ENCODE assay signal across 8 cellular contexts in the genomic region with DNA sequence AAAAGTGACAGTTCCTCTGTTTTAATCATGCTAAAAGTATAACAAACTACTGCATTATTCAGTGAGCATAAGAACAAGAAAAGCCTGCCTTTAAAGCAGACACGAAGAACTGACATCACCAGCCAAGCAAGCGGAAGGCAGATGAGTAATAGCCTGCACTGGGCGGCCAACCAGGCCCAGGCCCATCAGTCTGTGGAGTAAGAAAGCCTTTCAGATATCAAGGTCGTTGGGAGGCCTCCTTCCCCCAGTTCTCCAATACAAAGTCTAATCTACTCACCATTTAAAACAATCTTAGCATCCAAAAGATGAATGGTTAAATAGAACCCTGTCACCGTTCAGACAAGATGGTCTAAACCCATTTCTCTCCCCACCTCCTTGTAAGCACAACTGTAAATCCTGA.
DNase-seq lines count a peak whose midpoint lies in the region; TF ChIP-seq lines count a peak whose summit lies in the region.

No MANE protein-coding gene starts in this region.

- H3K9me3 Mint-ChIP-seq in CD4-positive, alpha-beta memory T cell = no peaks in the 10 kb centered on the region

- H3K9ac ChIP-seq in muscle layer of colon (ENCODE audit: low read length) = peak overlapping the region; percentile 11

- H3K27me3 Mint-ChIP-seq in CD4-positive, alpha-beta memory T cell = no peaks in the 10 kb centered on the region

- no peak overlapping the region for H3K4me3 Mint-ChIP-seq in CD4-positive, alpha-beta memory T cell

- intact Hi-C loops in CD4-positive, alpha-beta memory T cell (cut with micrococcal nuclease) = no loop called here

- DNase-seq in GM10248 (ENCODE audit: extremely low spot score) (peak; percentile 45), NCI-H2227 (lab: John Stamatoyannopoulos, UW; ENCODE audit: unreplicated experiment) (peak; percentile 41), epithelial cell of prostate (ENCODE audit: low read depth, low spot score) (peak; percentile 43), SHP77 treated with DMSO at 0.1 percent for 48 hours (lab: John Stamatoyannopoulos, UW) (no peak), SW480 (ENCODE audit: low spot score) (no peak)
- no peak for DNase-seq in activated CD4-positive, alpha-beta T cell treated with anti-CD3 and anti-CD28 coated beads, Interleukin-2, amount 50 U/mL, for 1 hour
- DNase-seq in CD4-positive, alpha-beta memory T cell = no peak

- no peaks in the 10 kb centered on the region for H3K36me3 Mint-ChIP-seq in CD4-positive, alpha-beta memory T cell

- no peaks in the 10 kb centered on the region for H3K27me3 ChIP-seq in muscle layer of colon (ENCODE audit: control insufficient read depth in 1 of 2, insufficient read depth in 2 of 2, low read length in 2 of 2)
- H3K27me3 ChIP-seq in CD4-positive, alpha-beta memory T cell (ENCODE audit: insufficient read depth, low read length) = no peaks in the 10 kb centered on the region

- peaks cover 0 to 3% (median 0%) of the 10 kb centered on the region in 4 donors for H3K4me1 Mint-ChIP-seq in CD4-positive, alpha-beta memory T cell

- CTCF ChIA-PET in GM10248 (lab: Yijun Ruan, JAX) = interaction anchor here (1.3 to 4.2 kb wide), 2 partner anchors 9 to 90 kb away, joined by 3 to 18 read pairs; a partner anchor contains a TSS
- CTCF ChIA-PET in CD4-positive, alpha-beta memory T cell (lab: Charles Lee; ENCODE audit: partially characterized antibody) = no interaction called here

- H3K27ac Mint-ChIP-seq in CD4-positive, alpha-beta memory T cell = no peak overlapping the region

- no peaks in the 10 kb centered on the region for H3K9me3 ChIP-seq in muscle layer of colon (ENCODE audit: low read length)
- H3K9me3 ChIP-seq in CD4-positive, alpha-beta memory T cell (ENCODE audit: control insufficient read depth in 1 of 2, low read length in 2 of 2) = no peaks in the 10 kb centered on the region

- peaks cover 60% of the 10 kb centered on the region for H3K4me1 ChIP-seq in muscle layer of colon (ENCODE audit: insufficient read depth, low read length)
- H3K4me1 ChIP-seq in CD4-positive, alpha-beta memory T cell (ENCODE audit: insufficient read depth, low read length) = no peaks in the 10 kb centered on the region

- POLR2A ChIA-PET in GM10248 (lab: Yijun Ruan, JAX) = no interaction called here
- POLR2A ChIA-PET in CD4-positive, alpha-beta memory T cell (lab: Charles Lee; ENCODE audit: partially characterized antibody) = no interaction called here

- no peak overlapping the region for H3K4me3 ChIP-seq in muscle layer of colon (ENCODE audit: low read depth in 1 of 2, low read length in 2 of 2)
- no peak overlapping the region for H3K4me3 ChIP-seq in CD4-positive, alpha-beta memory T cell (ENCODE audit: low read length in 2 of 2)

- H3K27ac ChIP-seq in epithelial cell of prostate (peak overlapping the region; percentile 86), muscle layer of colon (ENCODE audit: low read depth, low read length) (peak overlapping the region; percentile 83)
- no peak overlapping the region for H3K27ac ChIP-seq in CD4-positive, alpha-beta memory T cell (ENCODE audit: low read depth, low read length)

- no peaks in the 10 kb centered on the region for H3K36me3 ChIP-seq in muscle layer of colon (ENCODE audit: insufficient read depth, low read length)
- H3K36me3 ChIP-seq in CD4-positive, alpha-beta memory T cell (ENCODE audit: insufficient read depth, low read length) = no peaks in the 10 kb centered on the region

- no peak for TF ChIP-seq CTCF in GM10248 (IDR thresholded peaks at IDR 0.05; ENCODE audit: control extremely low read depth, extremely low read depth, low read depth, missing control alignments)

Comparison
In these comparisons a context has a peak if more than half of its experiments do, and no peak if none do; other contexts are left out.
1. DNase-seq: peak in GM10248 (single experiment), NCI-H2227 (single experiment) and epithelial cell of prostate (single experiment); none in SHP77 treated with DMSO at 0.1 percent for 48 hours (single experiment), activated CD4-positive, alpha-beta T cell treated with anti-CD3 and anti-CD28 coated beads, Interleukin-2, amount 50 U/mL, for 1 hour (single experiment), CD4-positive, alpha-beta memory T cell (0 of 5) and SW480 (single experiment).